ENCODE assay signal across 1 cellular context in the genomic region with DNA sequence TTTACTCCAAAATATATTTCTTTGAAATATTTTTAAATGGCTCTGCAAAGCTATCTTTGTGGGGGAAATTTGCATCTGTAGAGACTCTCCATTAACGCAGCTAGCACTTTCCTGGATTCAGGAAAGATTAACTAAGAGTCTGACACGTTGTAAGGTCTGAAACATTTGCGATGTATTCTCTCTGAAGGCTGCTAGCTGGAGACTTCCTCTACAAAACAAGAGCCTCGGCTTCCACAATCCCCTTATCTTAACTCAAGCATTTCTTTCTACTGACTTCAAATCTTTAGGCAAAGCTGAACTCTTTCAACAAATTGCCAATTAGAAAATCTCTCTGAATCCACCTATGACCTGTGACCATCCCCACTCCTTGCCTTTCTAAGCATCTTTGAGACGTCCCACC.
TF ChIP-seq lines count a peak whose summit lies in the region.

No MANE protein-coding gene starts in this region.

TF ChIP-seq in GM23338, 12 proteins besides CTCF, POLR2A, EP300 and RAD21 (continued from another document):
- TF ChIP-seq, protein P1, sequence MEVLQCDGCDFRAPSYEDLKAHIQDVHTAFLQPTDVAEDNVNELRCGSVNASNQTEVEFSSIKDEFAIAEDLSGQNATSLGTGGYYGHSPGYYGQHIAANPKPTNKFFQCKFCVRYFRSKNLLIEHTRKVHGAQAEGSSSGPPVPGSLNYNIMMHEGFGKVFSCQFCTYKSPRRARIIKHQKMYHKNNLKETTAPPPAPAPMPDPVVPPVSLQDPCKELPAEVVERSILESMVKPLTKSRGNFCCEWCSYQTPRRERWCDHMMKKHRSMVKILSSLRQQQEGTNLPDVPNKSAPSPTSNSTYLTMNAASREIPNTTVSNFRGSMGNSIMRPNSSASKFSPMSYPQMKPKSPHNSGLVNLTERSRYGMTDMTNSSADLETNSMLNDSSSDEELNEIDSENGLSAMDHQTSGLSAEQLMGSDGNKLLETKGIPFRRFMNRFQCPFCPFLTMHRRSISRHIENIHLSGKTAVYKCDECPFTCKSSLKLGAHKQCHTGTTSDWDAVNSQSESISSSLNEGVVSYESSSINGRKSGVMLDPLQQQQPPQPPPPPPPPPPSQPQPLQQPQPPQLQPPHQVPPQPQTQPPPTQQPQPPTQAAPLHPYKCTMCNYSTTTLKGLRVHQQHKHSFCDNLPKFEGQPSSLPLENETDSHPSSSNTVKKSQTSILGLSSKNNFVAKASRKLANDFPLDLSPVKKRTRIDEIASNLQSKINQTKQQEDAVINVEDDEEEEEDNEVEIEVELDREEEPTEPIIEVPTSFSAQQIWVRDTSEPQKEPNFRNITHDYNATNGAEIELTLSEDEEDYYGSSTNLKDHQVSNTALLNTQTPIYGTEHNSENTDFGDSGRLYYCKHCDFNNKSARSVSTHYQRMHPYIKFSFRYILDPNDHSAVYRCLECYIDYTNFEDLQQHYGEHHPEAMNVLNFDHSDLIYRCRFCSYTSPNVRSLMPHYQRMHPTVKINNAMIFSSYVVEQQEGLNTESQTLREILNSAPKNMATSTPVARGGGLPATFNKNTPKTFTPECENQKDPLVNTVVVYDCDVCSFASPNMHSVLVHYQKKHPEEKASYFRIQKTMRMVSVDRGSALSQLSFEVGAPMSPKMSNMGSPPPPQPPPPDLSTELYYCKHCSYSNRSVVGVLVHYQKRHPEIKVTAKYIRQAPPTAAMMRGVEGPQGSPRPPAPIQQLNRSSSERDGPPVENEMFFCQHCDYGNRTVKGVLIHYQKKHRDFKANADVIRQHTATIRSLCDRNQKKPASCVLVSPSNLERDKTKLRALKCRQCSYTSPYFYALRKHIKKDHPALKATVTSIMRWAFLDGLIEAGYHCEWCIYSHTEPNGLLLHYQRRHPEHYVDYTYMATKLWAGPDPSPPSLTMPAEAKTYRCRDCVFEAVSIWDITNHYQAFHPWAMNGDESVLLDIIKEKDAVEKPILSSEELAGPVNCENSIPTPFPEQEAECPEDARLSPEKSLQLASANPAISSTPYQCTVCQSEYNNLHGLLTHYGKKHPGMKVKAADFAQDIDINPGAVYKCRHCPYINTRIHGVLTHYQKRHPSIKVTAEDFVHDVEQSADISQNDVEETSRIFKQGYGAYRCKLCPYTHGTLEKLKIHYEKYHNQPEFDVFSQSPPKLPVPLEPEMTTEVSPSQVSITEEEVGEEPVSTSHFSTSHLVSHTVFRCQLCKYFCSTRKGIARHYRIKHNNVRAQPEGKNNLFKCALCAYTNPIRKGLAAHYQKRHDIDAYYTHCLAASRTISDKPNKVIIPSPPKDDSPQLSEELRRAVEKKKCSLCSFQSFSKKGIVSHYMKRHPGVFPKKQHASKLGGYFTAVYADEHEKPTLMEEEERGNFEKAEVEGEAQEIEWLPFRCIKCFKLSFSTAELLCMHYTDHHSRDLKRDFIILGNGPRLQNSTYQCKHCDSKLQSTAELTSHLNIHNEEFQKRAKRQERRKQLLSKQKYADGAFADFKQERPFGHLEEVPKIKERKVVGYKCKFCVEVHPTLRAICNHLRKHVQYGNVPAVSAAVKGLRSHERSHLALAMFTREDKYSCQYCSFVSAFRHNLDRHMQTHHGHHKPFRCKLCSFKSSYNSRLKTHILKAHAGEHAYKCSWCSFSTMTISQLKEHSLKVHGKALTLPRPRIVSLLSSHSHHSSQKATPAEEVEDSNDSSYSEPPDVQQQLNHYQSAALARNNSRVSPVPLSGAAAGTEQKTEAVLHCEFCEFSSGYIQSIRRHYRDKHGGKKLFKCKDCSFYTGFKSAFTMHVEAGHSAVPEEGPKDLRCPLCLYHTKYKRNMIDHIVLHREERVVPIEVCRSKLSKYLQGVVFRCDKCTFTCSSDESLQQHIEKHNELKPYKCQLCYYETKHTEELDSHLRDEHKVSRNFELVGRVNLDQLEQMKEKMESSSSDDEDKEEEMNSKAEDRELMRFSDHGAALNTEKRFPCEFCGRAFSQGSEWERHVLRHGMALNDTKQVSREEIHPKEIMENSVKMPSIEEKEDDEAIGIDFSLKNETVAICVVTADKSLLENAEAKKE (CRISPR knock-in tag; IDR thresholded peaks at IDR 0.05) = no peak
